ENCODE assay signal across 12 cellular contexts in the genomic region with DNA sequence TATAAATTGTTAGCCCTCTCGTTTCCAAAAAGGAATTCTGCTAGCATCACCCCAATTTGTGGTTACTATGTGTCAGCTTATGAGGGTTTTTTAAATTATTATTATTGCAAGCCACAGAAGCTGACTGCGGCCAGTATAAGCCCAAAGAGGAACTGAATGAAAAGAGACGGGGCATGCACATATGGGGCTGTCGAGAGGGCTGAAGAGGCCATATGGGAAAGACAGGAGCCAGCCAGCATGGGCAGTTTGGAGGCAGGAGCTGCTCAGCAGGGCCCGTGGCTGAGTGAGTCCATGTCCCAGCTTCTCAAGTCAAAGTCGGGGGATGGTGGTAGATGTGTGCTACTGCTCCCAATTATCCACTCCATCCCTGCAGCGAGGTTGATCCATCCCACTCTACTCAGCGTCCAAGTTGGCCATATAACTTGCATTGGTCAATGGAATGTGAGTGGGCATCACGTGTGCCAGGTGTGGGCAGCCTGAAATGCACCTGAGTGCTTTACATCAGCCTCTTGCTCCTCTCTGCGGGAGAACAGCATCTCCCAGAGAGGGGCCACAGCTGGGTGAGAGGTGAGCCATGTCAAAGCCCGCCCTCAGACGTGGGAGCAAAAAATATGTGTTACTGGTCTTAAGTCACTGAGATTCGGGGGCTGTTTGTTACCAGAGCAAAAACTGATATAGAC. TPM values are rescaled to one million over a fixed set of nuclear protein-coding genes. Genes with fewer than 3 reads are reported as not detected.
DNase-seq lines count a peak whose midpoint lies in the region; TF ChIP-seq lines count a peak whose summit lies in the region.
"Had no signal": no experiment of that assay in that cellular context is flagged by ENCODE, and none has a peak within 500 bp of the region (broad histone marks: within the 10 kb centered on the region; RNA-seq: fewer than 3 reads in every experiment).

No MANE protein-coding gene starts in this region.

- peak overlapping the region; percentile 57; the same call in 1 of the 2 replicates for H3K4me3 ChIP-seq in HUES6 (ENCODE audit: low read depth, low read length)
- no peak overlapping the region for H3K4me3 ChIP-seq in H7 (ENCODE audit: insufficient read depth, low read depth, low read length)
- H3K4me3 ChIP-seq: prostate gland had no signal

- peaks cover 10% of the 10 kb centered on the region for H3K36me3 Mint-ChIP-seq in nephron (ENCODE audit: low read depth)

- H3K27me3 ChIP-seq in HUES6 (ENCODE audit: control insufficient read depth, insufficient read depth, low read length) (no peaks in the 10 kb centered on the region), H7 (ENCODE audit: control insufficient read depth, insufficient read depth, low read length) (no peaks in the 10 kb centered on the region)

- peak overlapping the region; percentile 51 for H3K9ac ChIP-seq in HUES6 (ENCODE audit: low read length)

- peaks cover 27% of the 10 kb centered on the region for H3K4me1 Mint-ChIP-seq in nephron

- DNase-seq in DMS 273 (lab: John Stamatoyannopoulos, UW; ENCODE audit: unreplicated experiment) (peak; percentile 78), cerebellar cortex (ENCODE audit: low spot score) (peak; percentile 92), H7 (no peak), DMS79 (lab: John Stamatoyannopoulos, UW) (no peak), iPS-NIHi11 (ENCODE audit: low spot score) (no peak)
- DNase-seq: activated CD4-positive, alpha-beta T cell treated with anti-CD3 and anti-CD28 coated beads for 4 hours; mammary epithelial cell; SHP77 treated with DMSO at 0.1 percent for 48 hours had no signal

- peaks cover 35% of the 10 kb centered on the region for H3K4me1 ChIP-seq in HUES6 (ENCODE audit: control insufficient read depth, insufficient read depth, low read length)

- H3K9me3 Mint-ChIP-seq in nephron: peaks cover 10% of the 10 kb centered on the region
- H3K9me3 Mint-ChIP-seq: stimulated activated naive CD8-positive, alpha-beta T cell treated with anti-CD3 and anti-CD28 coated beads, Interleukin-15, Interleukin-2, amounts not matched to agents 100 ng/mL and 50 ng/mL, for 24 hours had no signal

- no peak for TF ChIP-seq CTCF in nephron (IDR thresholded peaks at IDR 0.05; ENCODE audit: unreplicated experiment in 3 of 3)

- peak overlapping the region in 1 of 3 experiments; percentile 80 for H3K27ac Mint-ChIP-seq in nephron
- H3K27ac Mint-ChIP-seq: stimulated activated naive CD8-positive, alpha-beta T cell treated with anti-CD3 and anti-CD28 coated beads, Interleukin-15, Interleukin-2, amounts not matched to agents 100 ng/mL and 50 ng/mL, for 24 hours had no signal

- H3K36me3 ChIP-seq in HUES6 (ENCODE audit: control insufficient read depth, insufficient read depth, low read length) (no peaks in the 10 kb centered on the region), H7 (replicated peaks; ENCODE audit: control insufficient read depth, insufficient read depth, low read length) (no peaks in the 10 kb centered on the region)
- H3K36me3 ChIP-seq: prostate gland had no signal

- no peaks in the 10 kb centered on the region for H3K27me3 Mint-ChIP-seq in nephron (ENCODE audit: low read depth)
- H3K27me3 Mint-ChIP-seq: stimulated activated naive CD8-positive, alpha-beta T cell treated with anti-CD3 and anti-CD28 coated beads, Interleukin-15, Interleukin-2, amounts not matched to agents 100 ng/mL and 50 ng/mL, for 24 hours had no signal

- H3K4me3 Mint-ChIP-seq in nephron: peak overlapping the region in 2 of 3 experiments; percentile 66 to 71
- H3K4me3 Mint-ChIP-seq: stimulated activated naive CD8-positive, alpha-beta T cell treated with anti-CD3 and anti-CD28 coated beads, Interleukin-15, Interleukin-2, amounts not matched to agents 100 ng/mL and 50 ng/mL, for 24 hours had no signal

- no peak overlapping the region for H3K27ac ChIP-seq in HUES6 (ENCODE audit: low read depth, low read length)
- H3K27ac ChIP-seq: prostate gland had no signal

- no peaks in the 10 kb centered on the region for H3K9me3 ChIP-seq in HUES6 (ENCODE audit: control insufficient read depth, insufficient read depth, low read depth, low read length)
- H3K9me3 ChIP-seq: prostate gland had no signal

RNA-seq across cellular contexts. Expression of gene LDLRAP1, which starts 37.6 kb away (rescaled TPM):
- 47.0 and 47.9 TPM in 2 replicates for total RNA-seq in H7 (2014; rRNA removed; shearing (Covaris generic))

Comparison
In these comparisons a context has a peak if more than half of its experiments do, and no peak if none do; other contexts are left out.
1. DNase-seq: peak in DMS 273 (single experiment) and cerebellar cortex (single experiment); none in H7 (single experiment), DMS79 (single experiment) and iPS-NIHi11 (single experiment).